Comparison of ENCODE assay signal across 1 cellular context in genomic region chr12:49585477-49586445, GRCh38.
TF ChIP-seq lines count a peak whose summit lies in the region.

No MANE protein-coding gene starts in this region.

TF ChIP-seq in WTC11, 78 proteins besides CTCF, POLR2A, EP300 and RAD21 (continued from another document):
- TF ChIP-seq FOXP4 (CRISPR knock-in tag; IDR thresholded peaks at IDR 0.05) (no peak), ATF2 (CRISPR knock-in tag; IDR thresholded peaks at IDR 0.05; ENCODE audit: borderline replicate concordance, low read depth) (no peak), ZNF423 (CRISPR knock-in tag; IDR thresholded peaks at IDR 0.05) (no peak), PRRX2 (CRISPR knock-in tag; IDR thresholded peaks at IDR 0.05) (no peak), MXD4 (CRISPR knock-in tag; IDR thresholded peaks at IDR 0.05; ENCODE audit: borderline replicate concordance) (no peak)
TF ChIP-seq in WTC11: peak in this region for 0.
